ENCODE assay signal across 5 cellular contexts in the genomic region with DNA sequence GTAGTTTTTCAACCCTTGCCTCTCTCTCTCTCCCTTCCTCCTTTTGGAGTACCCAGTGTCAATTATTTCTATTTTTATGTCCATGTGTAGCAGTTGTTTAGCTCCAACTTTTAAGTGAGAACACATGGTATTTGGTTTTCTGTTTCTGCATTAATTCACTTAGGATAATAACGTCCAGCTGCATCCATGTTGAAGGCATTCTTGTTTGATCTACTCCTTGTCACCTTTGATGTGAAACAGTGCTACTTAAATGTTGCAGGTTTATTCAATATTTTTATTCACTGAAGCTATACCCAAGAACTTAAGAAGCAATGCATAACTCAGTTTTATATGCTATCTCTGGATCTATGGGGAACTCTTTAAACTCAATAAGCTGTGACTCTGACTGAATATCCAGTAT.
"Had no signal": no experiment of that assay in that cellular context is flagged by ENCODE, and none has a peak within 500 bp of the region (broad histone marks: within the 10 kb centered on the region; RNA-seq: fewer than 3 reads in every experiment).

No MANE protein-coding gene starts in this region.

- H3K27ac ChIP-seq: HL-60 had no signal

- DNase-seq: IMR-90, KBM-7 had no signal

- ATAC-seq: HepG2, K562 had no signal

- H3K4me3 ChIP-seq: K562 had no signal
